Comparison of ENCODE assay signal across 15 cellular contexts in the genomic region with DNA sequence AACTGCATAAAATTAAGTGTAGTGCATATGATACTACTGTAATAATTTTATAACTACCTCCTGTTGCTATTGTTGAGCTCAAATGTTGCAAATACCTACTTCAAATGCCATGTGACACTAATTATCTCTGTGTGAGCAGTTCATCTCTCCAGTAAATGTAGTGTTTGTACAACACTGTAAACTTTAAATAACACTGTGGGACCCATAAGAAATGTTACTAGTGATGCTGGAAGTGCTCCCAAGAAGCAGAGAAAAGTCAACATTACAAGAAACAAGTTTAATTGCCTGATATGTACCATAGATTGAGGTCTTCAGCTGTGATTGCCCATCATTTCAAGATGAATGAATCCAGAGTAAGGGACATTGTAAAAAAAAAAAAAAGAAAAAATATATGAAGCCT. TPM values are rescaled to one million over a fixed set of nuclear protein-coding genes. Genes with fewer than 3 reads are reported as not detected.
DNase-seq lines count a peak whose midpoint lies in the region; ATAC-seq, FAIRE-seq and TF ChIP-seq lines count a peak whose summit lies in the region.
"Had no signal": no experiment of that assay in that cellular context is flagged by ENCODE, and none has a peak within 500 bp of the region (broad histone marks: within the 10 kb centered on the region; RNA-seq: fewer than 3 reads in every experiment).

No MANE protein-coding gene starts in this region.

- FAIRE-seq in D721Med (lab: Jason Lieb, UNC) (peak; percentile 6), astrocyte (lab: Jason Lieb, UNC) (peak; percentile 41), GM12891 (lab: Jason Lieb, UNC) (no peak)
- FAIRE-seq: H1 had no signal

- no peaks in the 10 kb centered on the region for H3K27me3 ChIP-seq in astrocyte (ENCODE audit: insufficient read depth, low read length)
- H3K27me3 ChIP-seq: BLaER1 treated with 17β-estradiol and CSF1 and Interleukin-3, amounts not matched to agents 10 nM and 100 nM had no signal

- no peak for TF ChIP-seq POLR2A in GM12891 (IDR thresholded peaks at IDR 0.05; ENCODE audit: low read depth, low read length)

- peaks cover 42% of the 10 kb centered on the region for H4K20me1 ChIP-seq in astrocyte (ENCODE audit: insufficient read depth, low read length)

- H2AFZ ChIP-seq in astrocyte (ENCODE audit: low read depth, low read length) = no peak overlapping the region

- peak overlapping the region; percentile 66; the same call in 1 of the 2 replicates for H3K27ac ChIP-seq in C4-2B
- no peak overlapping the region for H3K27ac ChIP-seq in astrocyte (ENCODE audit: low read depth, low read length)
- H3K27ac ChIP-seq: BLaER1 treated with 17β-estradiol and CSF1 and Interleukin-3, amounts not matched to agents 10 nM and 100 nM had no signal

- H3K9ac ChIP-seq in astrocyte (ENCODE audit: low read length) = no peak overlapping the region
- H3K9ac ChIP-seq: BLaER1 treated with 17β-estradiol and CSF1 and Interleukin-3, amounts not matched to agents 10 nM and 100 nM had no signal

- H3K4me3 Mint-ChIP-seq in astrocyte (ENCODE audit: unreplicated experiment) (no peak overlapping the region), natural killer cell (no peak overlapping the region)
- H3K4me3 Mint-ChIP-seq in natural killer cell treated with Interleukin-12 subunit alpha and Interleukin-12 subunit beta and Interleukin-15 and Interleukin-18, amount 100 ng/mL, for 72 hours = no peak overlapping the region
- H3K4me3 Mint-ChIP-seq: B cell; CD4-positive, alpha-beta T cell; H9 had no signal

- H3K27ac Mint-ChIP-seq in astrocyte (ENCODE audit: unreplicated experiment) (no peak overlapping the region), natural killer cell (no peak overlapping the region)
- no peak overlapping the region for H3K27ac Mint-ChIP-seq in natural killer cell treated with Interleukin-12 subunit alpha and Interleukin-12 subunit beta and Interleukin-15 and Interleukin-18, amount 100 ng/mL, for 72 hours
- H3K27ac Mint-ChIP-seq: B cell; CD4-positive, alpha-beta T cell; H9 had no signal

- no peaks in the 10 kb centered on the region for H3K36me3 ChIP-seq in astrocyte (ENCODE audit: insufficient read depth, low read length)

- peaks cover 17% of the 10 kb centered on the region for H3K4me1 Mint-ChIP-seq in astrocyte (ENCODE audit: low read depth, unreplicated experiment)
- H3K4me1 Mint-ChIP-seq in natural killer cell treated with Interleukin-12 subunit alpha and Interleukin-12 subunit beta and Interleukin-15 and Interleukin-18, amount 100 ng/mL, for 72 hours (ENCODE audit: low read depth in 2 of 2) = peaks cover 14 to 20% of the 10 kb centered on the region in 2 donors
- H3K4me1 Mint-ChIP-seq in natural killer cell = peaks cover 36 to 43% of the 10 kb centered on the region in 2 donors

- H3K4me2 ChIP-seq in astrocyte (ENCODE audit: low read length) = no peak overlapping the region
- H3K4me2 ChIP-seq: BLaER1 treated with 17β-estradiol and CSF1 and Interleukin-3, amounts not matched to agents 10 nM and 100 nM had no signal

- intact Hi-C loops in natural killer cell (cut with micrococcal nuclease) = no loop called here

- H3K36me3 Mint-ChIP-seq in astrocyte (ENCODE audit: low read depth, unreplicated experiment) (peaks cover 41% of the 10 kb centered on the region), natural killer cell (no peaks in the 10 kb centered on the region)
- peaks cover 9% of the 10 kb centered on the region for H3K36me3 Mint-ChIP-seq in natural killer cell treated with Interleukin-12 subunit alpha and Interleukin-12 subunit beta and Interleukin-15 and Interleukin-18, amount 100 ng/mL, for 72 hours

- no peaks in the 10 kb centered on the region for H3K4me1 ChIP-seq in astrocyte (ENCODE audit: insufficient read depth, low read length)

- H3K4me3 ChIP-seq in astrocyte (ENCODE audit: insufficient read depth, low read depth, low read length) = no peak overlapping the region
- H3K4me3 ChIP-seq: BLaER1 treated with 17β-estradiol and CSF1 and Interleukin-3, amounts not matched to agents 10 nM and 100 nM had no signal

- no peaks in the 10 kb centered on the region for H3K27me3 Mint-ChIP-seq in astrocyte (ENCODE audit: low read depth, unreplicated experiment)
- no peaks in the 10 kb centered on the region for H3K27me3 Mint-ChIP-seq in natural killer cell treated with Interleukin-12 subunit alpha and Interleukin-12 subunit beta and Interleukin-15 and Interleukin-18, amount 100 ng/mL, for 72 hours
- no peaks in the 10 kb centered on the region for H3K27me3 Mint-ChIP-seq in natural killer cell (ENCODE audit: low read depth in 2 of 2)
- H3K27me3 Mint-ChIP-seq: B cell; CD4-positive, alpha-beta T cell had no signal

- TF ChIP-seq CTCF in C4-2B (conservative IDR thresholded peaks at IDR 0.05) = no peak
- TF ChIP-seq CTCF in D721Med (IDR thresholded peaks at IDR 0.05; ENCODE audit: insufficient read depth, missing control alignments) = no peak
- no peak for TF ChIP-seq CTCF in astrocyte (IDR thresholded peaks at IDR 0.05; ENCODE audit: insufficient read depth, low read depth, low read length)
- TF ChIP-seq CTCF in natural killer cell (IDR thresholded peaks at IDR 0.05) = no peak

- H3K79me2 ChIP-seq in astrocyte (ENCODE audit: insufficient read depth, low read length) = peaks cover 91% of the 10 kb centered on the region

- no peaks in the 10 kb centered on the region for H3K9me3 ChIP-seq in astrocyte (ENCODE audit: insufficient read depth, low read depth, low read length)

- no peak for ATAC-seq in natural killer cell treated with Interleukin-12 subunit alpha and Interleukin-12 subunit beta and Interleukin-15 and Interleukin-18, amount 100 ng/mL, for 72 hours
- no peak for ATAC-seq in natural killer cell

- DNase-seq in D721Med (ENCODE audit: insufficient read length, low spot score) = no peak
- DNase-seq in NCI-H748 (lab: John Stamatoyannopoulos, UW; ENCODE audit: unreplicated experiment) = peak; percentile 25
- no peak for DNase-seq in astrocyte (ENCODE audit: low read depth)
- DNase-seq in GM12891 (ENCODE audit: insufficient read length, low spot score) = no peak
- no peak for DNase-seq in natural killer cell treated with Interleukin-12 subunit alpha and Interleukin-12 subunit beta and Interleukin-15 and Interleukin-18, amount 100 ng/mL, for 72 hours (ENCODE audit: low spot score)
- no peak for DNase-seq in natural killer cell
- DNase-seq: Caco-2; CD4-positive, alpha-beta T cell; DMS79 treated with DMSO at 0.1 percent for 48 hours; GF-D8; H9 had no signal

- H3K9me3 Mint-ChIP-seq in astrocyte (ENCODE audit: unreplicated experiment) = peaks cover 11% of the 10 kb centered on the region
- peaks cover 7% of the 10 kb centered on the region for H3K9me3 Mint-ChIP-seq in natural killer cell treated with Interleukin-12 subunit alpha and Interleukin-12 subunit beta and Interleukin-15 and Interleukin-18, amount 100 ng/mL, for 72 hours
- H3K9me3 Mint-ChIP-seq in natural killer cell = no peaks in the 10 kb centered on the region

TF ChIP-seq in GM12891, 5 proteins besides CTCF, POLR2A, EP300 and RAD21:
- TF ChIP-seq POLR2AphosphoS5 (IDR thresholded peaks at IDR 0.05; ENCODE audit: low read depth, low read length) (no peak), SPI1 (IDR thresholded peaks at IDR 0.05; ENCODE audit: low read depth, low read length) (no peak), TAF1 (IDR thresholded peaks at IDR 0.05; ENCODE audit: low read depth, low read length) (no peak), POU2F2 (IDR thresholded peaks at IDR 0.05; ENCODE audit: low read depth, low read length) (no peak), PAX5 (IDR thresholded peaks at IDR 0.05; ENCODE audit: insufficient read depth, low read length, severe bottlenecking) (no peak)

RNA-seq across cellular contexts. Expression of a gene that starts 39.9 kb away (rescaled TPM):
- total RNA-seq in astrocyte = 68.6 and 70.2 TPM in 2 replicates
- 16.3 TPM for polyA plus RNA-seq in GM12891 (2012; ENCODE audit: low read depth, missing spikeins)
- total RNA-seq in natural killer cell treated with Interleukin-12 subunit alpha and Interleukin-12 subunit beta and Interleukin-15 and Interleukin-18, amount 100 ng/mL, for 72 hours = 10 to 100 TPM; 22.0 to 28.6 TPM
- total RNA-seq in natural killer cell = 10 to 100 TPM; 10.2 to 22.0 (median 16.8) TPM
